In the genomic region with DNA sequence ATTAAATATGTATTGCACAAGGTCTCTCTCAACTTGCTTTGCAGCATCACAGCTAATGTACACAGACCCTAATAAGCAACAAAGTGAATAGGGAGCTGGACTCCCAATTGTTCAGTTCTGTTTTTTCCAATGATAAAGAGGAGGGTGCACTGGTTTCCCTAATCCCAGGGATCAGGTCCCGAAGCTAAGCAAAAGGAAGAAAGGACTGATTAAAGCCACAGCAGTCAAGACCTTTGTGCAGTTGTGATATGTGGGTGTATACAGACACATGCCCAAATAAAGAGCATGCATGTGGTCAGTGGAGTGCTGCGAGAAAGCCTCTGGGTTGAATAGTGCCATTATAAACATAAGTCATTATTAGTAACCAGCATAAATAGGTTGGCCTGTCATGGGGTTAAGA, we compare ENCODE assay signal across 29 cellular contexts.
"Had no signal": no experiment of that assay in that cellular context is flagged by ENCODE, and none has a peak within 500 bp of the region (broad histone marks: within the 10 kb centered on the region; RNA-seq: fewer than 3 reads in every experiment).

No MANE protein-coding gene starts in this region.

- FAIRE-seq: kidney had no signal

- H3K36me3 Mint-ChIP-seq: mesothelial cell of epicardium; naive B cell; stimulated activated naive B cell treated with anti-CD40 and anti-IgM and Interleukin-4, amounts not matched to agents 10 μg/mL and 1 μg/mL and 100 μg/mL, for 72 hours had no signal

- H3K4me3 Mint-ChIP-seq: mesothelial cell of epicardium; naive B cell; natural killer cell; nephron progenitor cell; stimulated activated naive B cell treated with anti-CD40 and anti-IgM and Interleukin-4, amounts not matched to agents 10 μg/mL and 1 μg/mL and 100 μg/mL, for 72 hours had no signal

- H3K9me3 ChIP-seq: lower lobe of right lung, ovary, right atrium auricular region, right lobe of liver, testis, thyroid gland, transverse colon, upper lobe of left lung, vagina had no signal

- H3K27ac ChIP-seq: left lung, lower lobe of right lung, ovary, right atrium auricular region, right lobe of liver, skin epidermis, stomach, testis, thyroid gland, transverse colon, upper lobe of left lung, vagina had no signal

- H3K4me1 ChIP-seq: left lung, lower lobe of right lung, right atrium auricular region, right lobe of liver, stomach, testis, transverse colon, upper lobe of left lung, vagina had no signal

- H3K27me3 ChIP-seq: left lung, ovary, right atrium auricular region, right lobe of liver, stomach, testis, thyroid gland, transverse colon, upper lobe of left lung, vagina had no signal

- H3K27ac Mint-ChIP-seq: mesothelial cell of epicardium; naive B cell; natural killer cell; nephron progenitor cell; progenitor cell of endocrine pancreas; stimulated activated naive B cell treated with anti-CD40 and anti-IgM and Interleukin-4, amounts not matched to agents 10 μg/mL and 1 μg/mL and 100 μg/mL, for 72 hours had no signal

- ATAC-seq: left colon; left lung; lower lobe of right lung; natural killer cell; right lobe of liver; stimulated activated naive B cell treated with anti-CD40 and anti-IgM and Interleukin-4, amounts not matched to agents 10 μg/mL and 1 μg/mL and 100 μg/mL, for 72 hours; stimulated activated naive CD8-positive, alpha-beta T cell treated with anti-CD3 and anti-CD28 coated beads, Interleukin-15, Interleukin-2, amounts not matched to agents 100 U/mL and 50 U/mL, for 24 hours had no signal

- H3K4me1 Mint-ChIP-seq: naive B cell; natural killer cell; stimulated activated naive B cell treated with anti-CD40 and anti-IgM and Interleukin-4, amounts not matched to agents 10 μg/mL and 1 μg/mL and 100 μg/mL, for 72 hours had no signal

- H3K27me3 Mint-ChIP-seq: naive B cell; stimulated activated naive B cell treated with anti-CD40 and anti-IgM and Interleukin-4, amounts not matched to agents 10 μg/mL and 1 μg/mL and 100 μg/mL, for 72 hours had no signal

- H3K9me3 Mint-ChIP-seq: nephron progenitor cell had no signal

- H3K4me3 ChIP-seq: left lung, lower lobe of right lung, ovary, right atrium auricular region, right lobe of liver, skin epidermis, stomach, testis, thyroid gland, transverse colon, upper lobe of left lung, vagina had no signal

- H3K36me3 ChIP-seq: left lung, lower lobe of right lung, ovary, right atrium auricular region, right lobe of liver, stomach, thyroid gland, transverse colon, upper lobe of left lung, vagina had no signal

- DNase-seq: hippocampal formation; kidney; left colon; left lung; lower lobe of right lung; mammary epithelial cell; mesenchymal stem cell; naive B cell; natural killer cell; nephron progenitor cell; nucleus accumbens; ovary; right lobe of liver; stimulated activated CD4-positive, alpha-beta T cell treated with anti-CD3 and anti-CD28 coated beads, Interleukin-12 subunit alpha, Interleukin-12 subunit beta, amount 100 ng/mL, for 4 hours; stimulated activated CD4-positive, alpha-beta T cell treated with anti-CD3 and anti-CD28 coated beads, Interleukin-15, amount 100 ng/mL, for 24 hours; stimulated activated CD4-positive, alpha-beta T cell treated with anti-CD3 and anti-CD28 coated beads, Interleukin-2, amount 100 ng/mL, for 24 hours; stimulated activated CD4-positive, alpha-beta T cell treated with anti-CD3 and anti-CD28 coated beads, Interleukin-4, amount 100 ng/mL, for 1 hour; stimulated activated naive B cell treated with anti-CD40 and anti-IgM and Interleukin-4, amounts not matched to agents 10 μg/mL and 1 μg/mL and 100 μg/mL, for 72 hours; stimulated activated naive CD8-positive, alpha-beta T cell treated with anti-CD3 and anti-CD28 coated beads, Interleukin-15, Interleukin-2, amounts not matched to agents 100 U/mL and 50 U/mL, for 24 hours; stomach; testis; thyroid gland; transverse colon; upper lobe of left lung had no signal
